Comparison of ENCODE assay signal across 13 cellular contexts in genomic region chr6:13406051-13406477, GRCh38.
A peak's percentile ranks its signal among the peaks of the same experiment; 100 is the strongest.
DNase-seq lines count a peak whose midpoint lies in the region; ATAC-seq and TF ChIP-seq lines count a peak whose summit lies in the region.
"Had no signal": no experiment of that assay in that cellular context is flagged by ENCODE, and none has a peak within 500 bp of the region (broad histone marks: within the 10 kb centered on the region; RNA-seq: fewer than 3 reads in every experiment).

No MANE protein-coding gene starts in this region.

- no peaks in the 10 kb centered on the region for H3K27me3 Mint-ChIP-seq in natural killer cell (ENCODE audit: low read depth in 2 of 2)
- no peaks in the 10 kb centered on the region for H3K27me3 Mint-ChIP-seq in activated T-helper 17 cell treated with anti-CD3 and anti-CD28 coated beads, Interleukin-2, amount 50 U/mL, for 72 hours

- H3K27ac Mint-ChIP-seq in natural killer cell = peak overlapping the region; percentile 50 to 80
- H3K27ac Mint-ChIP-seq in activated T-helper 17 cell treated with anti-CD3 and anti-CD28 coated beads, Interleukin-2, amount 50 U/mL, for 72 hours = no peak overlapping the region

- DNase-seq in DMS 273 (lab: John Stamatoyannopoulos, UW; ENCODE audit: unreplicated experiment) = peak; percentile 57
- DNase-seq in DMS 273 treated with DMSO at 0.1 percent for 48 hours (lab: John Stamatoyannopoulos, UW) = no peak
- peak; percentile 11 for DNase-seq in fibroblast of peridontal ligament (ENCODE audit: extremely low read depth)
- DNase-seq in natural killer cell = no peak
- no peak for DNase-seq in tibial artery
- no peak for DNase-seq in DMS79 treated with DMSO at 0.1 percent for 48 hours (lab: John Stamatoyannopoulos, UW)
- no peak for DNase-seq in activated CD4-positive, alpha-beta T cell treated with anti-CD3 and anti-CD28 coated beads, Interleukin-2, amount 50 U/mL, for 1 hour
- DNase-seq: activated T-cell treated with anti-CD3 and anti-CD28 coated beads for 4 hours, Caco-2, NCI-H446 treated with DMSO at 0.1 percent for 48 hours had no signal

- no peaks in the 10 kb centered on the region for H3K27me3 ChIP-seq in tibial artery

- H3K9me3 Mint-ChIP-seq in natural killer cell = no peaks in the 10 kb centered on the region
- no peaks in the 10 kb centered on the region for H3K9me3 Mint-ChIP-seq in activated T-helper 17 cell treated with anti-CD3 and anti-CD28 coated beads, Interleukin-2, amount 50 U/mL, for 72 hours

- H3K9me3 ChIP-seq in tibial artery = no peaks in the 10 kb centered on the region
- H3K9me3 ChIP-seq: Caco-2 had no signal

- intact Hi-C loops in natural killer cell (cut with micrococcal nuclease) = no loop called here
- intact Hi-C loops in tibial artery (cut with DNase I; ENCODE audit: low total_unique reads) = no loop called here

- H3K36me3 ChIP-seq in tibial artery = no peaks in the 10 kb centered on the region

- H3K4me3 ChIP-seq in tibial artery = no peak overlapping the region

- no peak for ATAC-seq in natural killer cell
- ATAC-seq in activated T-helper 17 cell treated with anti-CD3 and anti-CD28 coated beads, Interleukin-2, amount 50 U/mL, for 72 hours (replicated peaks) = no peak

- peaks cover 83 to 84% of the 10 kb centered on the region in 2 donors for H3K4me1 Mint-ChIP-seq in natural killer cell
- no peaks in the 10 kb centered on the region for H3K4me1 Mint-ChIP-seq in activated T-helper 17 cell treated with anti-CD3 and anti-CD28 coated beads, Interleukin-2, amount 50 U/mL, for 72 hours

- no peaks in the 10 kb centered on the region for H3K36me3 Mint-ChIP-seq in natural killer cell
- H3K36me3 Mint-ChIP-seq in activated T-helper 17 cell treated with anti-CD3 and anti-CD28 coated beads, Interleukin-2, amount 50 U/mL, for 72 hours (ENCODE audit: low read depth) = no peaks in the 10 kb centered on the region

- no peak overlapping the region for H3K4me3 Mint-ChIP-seq in natural killer cell
- H3K4me3 Mint-ChIP-seq in activated T-helper 17 cell treated with anti-CD3 and anti-CD28 coated beads, Interleukin-2, amount 50 U/mL, for 72 hours = no peak overlapping the region

- H3K27ac ChIP-seq in tibial artery = peak overlapping the region; percentile 60 to 95
- H3K27ac ChIP-seq: 22Rv1, VCaP had no signal

- TF ChIP-seq CTCF in natural killer cell (IDR thresholded peaks at IDR 0.05) = no peak
- no peak for TF ChIP-seq CTCF in tibial artery (IDR thresholded peaks at IDR 0.05)

- peaks cover 0 to 81% (median 45%) of the 10 kb centered on the region in 4 donors for H3K4me1 ChIP-seq in tibial artery
- H3K4me1 ChIP-seq: Caco-2 had no signal

Comparison
In these comparisons a context has a peak if more than half of its experiments do, and no peak if none do; other contexts are left out.
1. DNase-seq: peak in DMS 273 (single experiment) and fibroblast of peridontal ligament (single experiment); none in DMS 273 treated with DMSO at 0.1 percent for 48 hours (single experiment), natural killer cell (single experiment), tibial artery (0 of 2), DMS79 treated with DMSO at 0.1 percent for 48 hours (single experiment) and activated CD4-positive, alpha-beta T cell treated with anti-CD3 and anti-CD28 coated beads, Interleukin-2, amount 50 U/mL, for 1 hour (single experiment).